9 cellular contexts compared by ENCODE assay signal in genomic region chr2:230757476-230757875, GRCh38. TPM values are rescaled to one million over a fixed set of nuclear protein-coding genes. Genes with fewer than 3 reads are reported as not detected.
DNase-seq lines count a peak whose midpoint lies in the region; ATAC-seq and TF ChIP-seq lines count a peak whose summit lies in the region.
"Had no signal": no experiment of that assay in that cellular context is flagged by ENCODE, and none has a peak within 500 bp of the region (broad histone marks: within the 10 kb centered on the region; RNA-seq: fewer than 3 reads in every experiment).

No MANE protein-coding gene starts in this region.

- H3K36me3 Mint-ChIP-seq in effector memory CD8-positive, alpha-beta T cell (ENCODE audit: insufficient read depth): peaks cover 22% of the 10 kb centered on the region

- ATAC-seq in Right ventricle myocardium inferior (peak; percentile 65), mucosa of descending colon (peak; percentile 26), HG02970 (IDR thresholded peaks at IDR 0.05; ENCODE audit: low FRiP score, unreplicated experiment) (no peak), GM18873 (IDR thresholded peaks at IDR 0.05; ENCODE audit: low FRiP score, unreplicated experiment) (no peak)
- peak; percentile 78 for ATAC-seq in effector memory CD8-positive, alpha-beta T cell (replicated peaks)

- intact Hi-C loops in Right ventricle myocardium inferior (cut with DNase I) (loop anchor here (5.0 kb wide), 1 partner anchor 45 kb away; the partner anchor contains the start of gene CAB39), cardiac septum (cut with DNase I) (loop anchor here (5.0 kb wide), 2 partner anchors 35 to 45 kb away; partner anchors contain the start of gene CAB39), mucosa of descending colon (cut with DNase I, micrococcal nuclease) (no loop called here)

- H3K4me3 Mint-ChIP-seq in effector memory CD8-positive, alpha-beta T cell: peak overlapping the region; percentile 45 to 65

- H3K9me3 ChIP-seq in mucosa of descending colon: no peaks in the 10 kb centered on the region

- no peaks in the 10 kb centered on the region for H3K9me3 Mint-ChIP-seq in effector memory CD8-positive, alpha-beta T cell

- TF ChIP-seq CTCF in mucosa of descending colon (IDR thresholded peaks at IDR 0.05): no peak

- no peak overlapping the region for H3K4me3 ChIP-seq in mucosa of descending colon

- no peaks in the 10 kb centered on the region for H3K36me3 ChIP-seq in mucosa of descending colon (ENCODE audit: low read depth)

- H3K27ac Mint-ChIP-seq in effector memory CD8-positive, alpha-beta T cell: peak overlapping the region; percentile 44 to 84

- no peaks in the 10 kb centered on the region for H3K27me3 Mint-ChIP-seq in effector memory CD8-positive, alpha-beta T cell

- DNase-seq in Right ventricle myocardium inferior (ENCODE audit: missing footprints): no peak
- DNase-seq in cardiac septum (ENCODE audit: low spot score): no peak
- no peak for DNase-seq in effector memory CD8-positive, alpha-beta T cell
- DNase-seq in mucosa of descending colon: no peak
- DNase-seq in NCI-H2107 treated with DMSO at 0.1 percent for 48 hours (lab: John Stamatoyannopoulos, UW; ENCODE audit: unreplicated experiment): no peak
- no peak for DNase-seq in NCI-H226
- DNase-seq: NCI-H524 had no signal

- H3K4me1 ChIP-seq in mucosa of descending colon (ENCODE audit: low read depth): peaks cover 31% of the 10 kb centered on the region

- H3K4me1 Mint-ChIP-seq in effector memory CD8-positive, alpha-beta T cell (ENCODE audit: low read depth in 2 of 2): peaks cover 55 to 77% of the 10 kb centered on the region in 2 donors

RNA-seq across cellular contexts. Expression of gene CAB39, which starts 44.8 kb away (rescaled TPM):
- total RNA-seq in Right ventricle myocardium inferior: 91.9 TPM
- 75.1 TPM for total RNA-seq in cardiac septum
- 100 to 1,000 TPM; 112 to 155 (median 115) TPM for total RNA-seq in mucosa of descending colon

Comparison
In these comparisons a context has a peak if more than half of its experiments do, and no peak if none do; other contexts are left out.
1. ATAC-seq: peak in Right ventricle myocardium inferior (single experiment), effector memory CD8-positive, alpha-beta T cell (single experiment) and mucosa of descending colon (single experiment); none in HG02970 (single experiment) and GM18873 (single experiment).
2. intact Hi-C loops: an anchor here in Right ventricle myocardium inferior (5.0 kb wide) and cardiac septum (5.0 kb wide); none called in mucosa of descending colon.